ENCODE assay signal across 1 cellular context in genomic region chr1:234619794-234620247, GRCh38.
A peak's percentile ranks its signal among the peaks of the same experiment; 100 is the strongest.
TF ChIP-seq lines count a peak whose summit lies in the region.

No MANE protein-coding gene starts in this region.

TF ChIP-seq in HepG2, 621 proteins besides CTCF, POLR2A, EP300 and RAD21 (continued from another document and continues in another):
- TF ChIP-seq KLF13 (CRISPR knock-in tag; IDR thresholded peaks at IDR 0.05) (no peak), SMYD3 (CRISPR knock-in tag; IDR thresholded peaks at IDR 0.05) (peak; percentile 94), KLF12 (CRISPR knock-in tag; IDR thresholded peaks at IDR 0.05; ENCODE audit: borderline replicate concordance) (no peak), HOXA9 (CRISPR knock-in tag; IDR thresholded peaks at IDR 0.05; ENCODE audit: borderline replicate concordance) (no peak; the same call in 1 of the 2 replicates), FOXJ3 (CRISPR knock-in tag; IDR thresholded peaks at IDR 0.05; ENCODE audit: borderline replicate concordance) (peak; percentile 87; the same call in 1 of the 2 replicates), SRY (CRISPR knock-in tag; IDR thresholded peaks at IDR 0.05) (no peak), ZNF207 (IDR thresholded peaks at IDR 0.05; ENCODE audit: borderline replicate concordance) (no peak), NCOA2 (CRISPR knock-in tag; IDR thresholded peaks at IDR 0.05) (peak; percentile 96), ETV6 (CRISPR knock-in tag; conservative IDR thresholded peaks at IDR 0.05) (no peak), REXO4 (CRISPR knock-in tag; IDR thresholded peaks at IDR 0.05; ENCODE audit: borderline replicate concordance) (no peak), ZNF432 (CRISPR knock-in tag; IDR thresholded peaks at IDR 0.05; ENCODE audit: borderline replicate concordance) (no peak), ZNF44 (CRISPR knock-in tag; IDR thresholded peaks at IDR 0.05) (no peak), CBX5 (CRISPR knock-in tag; IDR thresholded peaks at IDR 0.05; ENCODE audit: borderline replicate concordance) (no peak), KLF6 (CRISPR knock-in tag; IDR thresholded peaks at IDR 0.05) (peak; percentile 57; the same call in 1 of the 2 replicates), STAT5B (CRISPR knock-in tag; IDR thresholded peaks at IDR 0.05) (no peak), FLYWCH1 (CRISPR knock-in tag; IDR thresholded peaks at IDR 0.05) (no peak), ZNF790 (CRISPR knock-in tag; IDR thresholded peaks at IDR 0.05; ENCODE audit: borderline replicate concordance) (no peak), ZGPAT (CRISPR knock-in tag; IDR thresholded peaks at IDR 0.05) (peak; percentile 77), ZNF749 (CRISPR knock-in tag; IDR thresholded peaks at IDR 0.05; ENCODE audit: borderline replicate concordance) (no peak; the same call in 1 of the 2 replicates), NFKBIZ (CRISPR knock-in tag; IDR thresholded peaks at IDR 0.05) (peak; percentile 74; the same call in 1 of the 2 replicates), HMGXB4 (CRISPR knock-in tag; IDR thresholded peaks at IDR 0.05; ENCODE audit: borderline replicate concordance in 1 of 2, low read depth in 1 of 2) (0 out of 4 replicates have a peak, but pooled peaks of 1 of the 2 experiments have one; percentile 17), HNRNPL (IDR thresholded peaks at IDR 0.05; ENCODE audit: low read depth, low read length) (0 out of 2 replicates have a peak, but pooled peaks have one; percentile 25), ZFP90 (CRISPR knock-in tag; IDR thresholded peaks at IDR 0.05; ENCODE audit: borderline replicate concordance) (no peak), ZNF567 (CRISPR knock-in tag; IDR thresholded peaks at IDR 0.05; ENCODE audit: borderline replicate concordance) (no peak), SUZ12 (IDR thresholded peaks at IDR 0.05; ENCODE audit: low read depth, low read length) (no peak), ZNF605 (CRISPR knock-in tag; IDR thresholded peaks at IDR 0.05) (no peak), AKAP8 (CRISPR knock-in tag; IDR thresholded peaks at IDR 0.05) (no peak), ZSCAN31 (CRISPR knock-in tag; IDR thresholded peaks at IDR 0.05; ENCODE audit: low read depth) (no peak), SRSF9 (IDR thresholded peaks at IDR 0.05; ENCODE audit: borderline replicate concordance, insufficient read depth, low read depth, low read length, poor library complexity, severe bottlenecking) (no peak), ZSCAN20 (CRISPR knock-in tag; IDR thresholded peaks at IDR 0.05; ENCODE audit: borderline replicate concordance) (no peak), FOXK2 (IDR thresholded peaks at IDR 0.05) (peak; percentile 86), ASH2L (IDR thresholded peaks at IDR 0.05; ENCODE audit: insufficient read length, low read depth, low read length) (peak; percentile 53), SETDB1 (CRISPR knock-in tag; IDR thresholded peaks at IDR 0.05; ENCODE audit: borderline replicate concordance) (no peak), ZNF841 (CRISPR knock-in tag; IDR thresholded peaks at IDR 0.05; ENCODE audit: borderline replicate concordance) (no peak), TBX3 (IDR thresholded peaks at IDR 0.05; ENCODE audit: borderline replicate concordance) (peak; percentile 91), MAX (IDR thresholded peaks at IDR 0.05) (no peak), DRAP1 (CRISPR knock-in tag; IDR thresholded peaks at IDR 0.05) (peak; percentile 100), ZBED4 (CRISPR knock-in tag; IDR thresholded peaks at IDR 0.05; ENCODE audit: borderline replicate concordance) (no peak; the same call in 1 of the 2 replicates), GATAD1 (CRISPR knock-in tag; IDR thresholded peaks at IDR 0.05) (no peak; the same call in 1 of the 2 replicates), ZNF468 (CRISPR knock-in tag; IDR thresholded peaks at IDR 0.05) (no peak), RCOR2 (CRISPR knock-in tag; IDR thresholded peaks at IDR 0.05) (peak; percentile 71)
- TF ChIP-seq, protein P1, sequence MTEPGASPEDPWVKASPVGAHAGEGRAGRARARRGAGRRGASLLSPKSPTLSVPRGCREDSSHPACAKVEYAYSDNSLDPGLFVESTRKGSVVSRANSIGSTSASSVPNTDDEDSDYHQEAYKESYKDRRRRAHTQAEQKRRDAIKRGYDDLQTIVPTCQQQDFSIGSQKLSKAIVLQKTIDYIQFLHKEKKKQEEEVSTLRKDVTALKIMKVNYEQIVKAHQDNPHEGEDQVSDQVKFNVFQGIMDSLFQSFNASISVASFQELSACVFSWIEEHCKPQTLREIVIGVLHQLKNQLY (CRISPR knock-in tag; IDR thresholded peaks at IDR 0.05) = peak; percentile 41; the same call in 1 of the 2 replicates
- TF ChIP-seq, protein P2, sequence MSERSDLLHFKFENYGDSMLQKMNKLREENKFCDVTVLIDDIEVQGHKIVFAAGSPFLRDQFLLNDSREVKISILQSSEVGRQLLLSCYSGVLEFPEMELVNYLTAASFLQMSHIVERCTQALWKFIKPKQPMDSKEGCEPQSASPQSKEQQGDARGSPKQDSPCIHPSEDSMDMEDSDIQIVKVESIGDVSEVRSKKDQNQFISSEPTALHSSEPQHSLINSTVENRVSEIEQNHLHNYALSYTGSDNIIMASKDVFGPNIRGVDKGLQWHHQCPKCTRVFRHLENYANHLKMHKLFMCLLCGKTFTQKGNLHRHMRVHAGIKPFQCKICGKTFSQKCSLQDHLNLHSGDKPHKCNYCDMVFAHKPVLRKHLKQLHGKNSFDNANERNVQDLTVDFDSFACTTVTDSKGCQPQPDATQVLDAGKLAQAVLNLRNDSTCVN (CRISPR knock-in tag; IDR thresholded peaks at IDR 0.05; ENCODE audit: borderline replicate concordance) = no peak
- TF ChIP-seq, protein P3, sequence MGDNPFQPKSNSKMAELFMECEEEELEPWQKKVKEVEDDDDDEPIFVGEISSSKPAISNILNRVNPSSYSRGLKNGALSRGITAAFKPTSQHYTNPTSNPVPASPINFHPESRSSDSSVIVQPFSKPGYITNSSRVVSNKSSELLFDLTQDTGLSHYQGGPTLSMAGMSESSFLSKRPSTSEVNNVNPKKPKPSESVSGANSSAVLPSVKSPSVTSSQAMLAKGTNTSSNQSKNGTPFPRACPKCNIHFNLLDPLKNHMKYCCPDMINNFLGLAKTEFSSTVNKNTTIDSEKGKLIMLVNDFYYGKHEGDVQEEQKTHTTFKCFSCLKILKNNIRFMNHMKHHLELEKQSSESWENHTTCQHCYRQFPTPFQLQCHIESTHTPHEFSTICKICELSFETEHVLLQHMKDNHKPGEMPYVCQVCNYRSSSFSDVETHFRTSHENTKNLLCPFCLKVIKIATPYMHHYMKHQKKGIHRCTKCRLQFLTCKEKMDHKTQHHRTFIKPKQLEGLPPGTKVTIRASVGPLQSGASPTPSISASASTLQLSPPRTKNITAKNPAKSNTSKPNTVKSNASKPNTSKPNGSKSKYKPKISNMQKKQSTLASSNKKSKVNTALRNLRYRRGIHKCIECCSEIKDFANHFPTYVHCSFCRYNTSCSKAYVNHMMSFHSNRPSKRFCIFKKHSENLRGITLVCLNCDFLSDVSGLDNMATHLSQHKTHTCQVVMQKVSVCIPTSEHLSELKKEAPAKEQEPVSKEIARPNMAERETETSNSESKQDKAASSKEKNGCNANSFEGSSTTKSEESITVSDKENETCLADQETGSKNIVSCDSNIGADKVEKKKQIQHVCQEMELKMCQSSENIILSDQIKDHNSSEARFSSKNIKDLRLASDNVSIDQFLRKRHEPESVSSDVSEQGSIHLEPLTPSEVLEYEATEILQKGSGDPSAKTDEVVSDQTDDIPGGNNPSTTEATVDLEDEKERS (CRISPR knock-in tag; IDR thresholded peaks at IDR 0.05) = no peak
- TF ChIP-seq, protein P4, sequence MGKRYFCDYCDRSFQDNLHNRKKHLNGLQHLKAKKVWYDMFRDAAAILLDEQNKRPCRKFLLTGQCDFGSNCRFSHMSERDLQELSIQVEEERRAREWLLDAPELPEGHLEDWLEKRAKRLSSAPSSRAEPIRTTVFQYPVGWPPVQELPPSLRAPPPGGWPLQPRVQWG (CRISPR knock-in tag; IDR thresholded peaks at IDR 0.05; ENCODE audit: borderline replicate concordance, low read depth) = no peak
- TF ChIP-seq, protein P5, sequence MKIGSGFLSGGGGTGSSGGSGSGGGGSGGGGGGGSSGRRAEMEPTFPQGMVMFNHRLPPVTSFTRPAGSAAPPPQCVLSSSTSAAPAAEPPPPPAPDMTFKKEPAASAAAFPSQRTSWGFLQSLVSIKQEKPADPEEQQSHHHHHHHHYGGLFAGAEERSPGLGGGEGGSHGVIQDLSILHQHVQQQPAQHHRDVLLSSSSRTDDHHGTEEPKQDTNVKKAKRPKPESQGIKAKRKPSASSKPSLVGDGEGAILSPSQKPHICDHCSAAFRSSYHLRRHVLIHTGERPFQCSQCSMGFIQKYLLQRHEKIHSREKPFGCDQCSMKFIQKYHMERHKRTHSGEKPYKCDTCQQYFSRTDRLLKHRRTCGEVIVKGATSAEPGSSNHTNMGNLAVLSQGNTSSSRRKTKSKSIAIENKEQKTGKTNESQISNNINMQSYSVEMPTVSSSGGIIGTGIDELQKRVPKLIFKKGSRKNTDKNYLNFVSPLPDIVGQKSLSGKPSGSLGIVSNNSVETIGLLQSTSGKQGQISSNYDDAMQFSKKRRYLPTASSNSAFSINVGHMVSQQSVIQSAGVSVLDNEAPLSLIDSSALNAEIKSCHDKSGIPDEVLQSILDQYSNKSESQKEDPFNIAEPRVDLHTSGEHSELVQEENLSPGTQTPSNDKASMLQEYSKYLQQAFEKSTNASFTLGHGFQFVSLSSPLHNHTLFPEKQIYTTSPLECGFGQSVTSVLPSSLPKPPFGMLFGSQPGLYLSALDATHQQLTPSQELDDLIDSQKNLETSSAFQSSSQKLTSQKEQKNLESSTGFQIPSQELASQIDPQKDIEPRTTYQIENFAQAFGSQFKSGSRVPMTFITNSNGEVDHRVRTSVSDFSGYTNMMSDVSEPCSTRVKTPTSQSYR (CRISPR knock-in tag; IDR thresholded peaks at IDR 0.05; ENCODE audit: borderline replicate concordance) = peak; percentile 24; the same call in 1 of the 2 replicates
- TF ChIP-seq, protein P6, sequence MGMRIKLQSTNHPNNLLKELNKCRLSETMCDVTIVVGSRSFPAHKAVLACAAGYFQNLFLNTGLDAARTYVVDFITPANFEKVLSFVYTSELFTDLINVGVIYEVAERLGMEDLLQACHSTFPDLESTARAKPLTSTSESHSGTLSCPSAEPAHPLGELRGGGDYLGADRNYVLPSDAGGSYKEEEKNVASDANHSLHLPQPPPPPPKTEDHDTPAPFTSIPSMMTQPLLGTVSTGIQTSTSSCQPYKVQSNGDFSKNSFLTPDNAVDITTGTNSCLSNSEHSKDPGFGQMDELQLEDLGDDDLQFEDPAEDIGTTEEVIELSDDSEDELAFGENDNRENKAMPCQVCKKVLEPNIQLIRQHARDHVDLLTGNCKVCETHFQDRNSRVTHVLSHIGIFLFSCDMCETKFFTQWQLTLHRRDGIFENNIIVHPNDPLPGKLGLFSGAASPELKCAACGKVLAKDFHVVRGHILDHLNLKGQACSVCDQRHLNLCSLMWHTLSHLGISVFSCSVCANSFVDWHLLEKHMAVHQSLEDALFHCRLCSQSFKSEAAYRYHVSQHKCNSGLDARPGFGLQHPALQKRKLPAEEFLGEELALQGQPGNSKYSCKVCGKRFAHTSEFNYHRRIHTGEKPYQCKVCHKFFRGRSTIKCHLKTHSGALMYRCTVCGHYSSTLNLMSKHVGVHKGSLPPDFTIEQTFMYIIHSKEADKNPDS (CRISPR knock-in tag; IDR thresholded peaks at IDR 0.05) = 0 out of 2 replicates have a peak, but pooled peaks have one; percentile 74
